Comparison of ENCODE assay signal across 18 cellular contexts in the genomic region with DNA sequence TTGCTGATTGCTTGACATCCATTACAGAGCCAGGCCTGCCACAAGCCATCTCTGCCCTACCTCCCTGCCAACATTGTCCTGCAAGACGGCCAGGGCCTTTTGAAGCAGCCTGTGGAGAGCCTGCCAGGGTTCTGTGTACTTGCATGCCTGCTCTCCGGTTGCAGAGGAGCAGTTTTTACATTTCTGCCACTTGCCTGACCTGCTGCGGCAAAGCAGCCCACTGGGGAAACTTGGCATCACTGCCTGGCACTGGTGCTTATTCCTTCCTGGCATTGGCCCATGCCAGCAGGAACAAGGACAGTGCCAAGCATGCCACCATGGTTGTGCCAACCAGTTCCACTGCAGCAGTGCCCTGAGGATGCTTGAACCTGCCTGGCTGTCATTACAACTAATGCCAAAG.
DNase-seq lines count a peak whose midpoint lies in the region; ATAC-seq and TF ChIP-seq lines count a peak whose summit lies in the region.
"Had no signal": no experiment of that assay in that cellular context is flagged by ENCODE, and none has a peak within 500 bp of the region (broad histone marks: within the 10 kb centered on the region; RNA-seq: fewer than 3 reads in every experiment).

No MANE protein-coding gene starts in this region.

- H3K4me1 ChIP-seq in right atrium auricular region: no peaks in the 10 kb centered on the region
- H3K4me1 ChIP-seq in aorta (ENCODE audit: control insufficient read depth in 1 of 2, insufficient read depth in 2 of 2, low read length in 2 of 2): no peaks in the 10 kb centered on the region
- no peaks in the 10 kb centered on the region for H3K4me1 ChIP-seq in BE2C

- no peaks in the 10 kb centered on the region for H3K27me3 ChIP-seq in right atrium auricular region
- no peaks in the 10 kb centered on the region for H3K27me3 ChIP-seq in aorta (ENCODE audit: control insufficient read depth in 1 of 2, insufficient read depth in 2 of 2, low read length in 1 of 2)
- no peaks in the 10 kb centered on the region for H3K27me3 ChIP-seq in BE2C

- H3K9me3 ChIP-seq in right atrium auricular region: peaks cover 0 to 3% of the 10 kb centered on the region in 2 donors
- no peaks in the 10 kb centered on the region for H3K9me3 ChIP-seq in aorta (ENCODE audit: control insufficient read depth, low read length)
- no peaks in the 10 kb centered on the region for H3K9me3 ChIP-seq in BE2C

- H3K36me3 ChIP-seq in right atrium auricular region: no peaks in the 10 kb centered on the region
- peaks cover 0 to 2% of the 10 kb centered on the region in 2 donors for H3K36me3 ChIP-seq in aorta (ENCODE audit: control insufficient read depth in 1 of 2, insufficient read depth in 2 of 2, low read length in 1 of 2)
- no peaks in the 10 kb centered on the region for H3K36me3 ChIP-seq in BE2C

- 6 to 11% methylated on average over 3 of the region's 3 CpGs for WGBS in aorta, 2 donors

- H3K27ac ChIP-seq in right atrium auricular region (no peak overlapping the region), aorta (ENCODE audit: low read depth in 1 of 2, low read length in 2 of 2) (no peak overlapping the region)
- H3K27ac ChIP-seq: KMS-11 had no signal

- H3K4me3 ChIP-seq in right atrium auricular region: no peak overlapping the region
- H3K4me3 ChIP-seq in aorta (ENCODE audit: low read length in 2 of 2): no peak overlapping the region
- no peak overlapping the region for H3K4me3 ChIP-seq in BE2C (ENCODE audit: low read depth, low read length)

- intact Hi-C loops in Right ventricle myocardium superior (cut with DNase I) (no loop called here), aorta (cut with DNase I) (no loop called here)

- ATAC-seq in Right ventricle myocardium superior (ENCODE audit: poor library complexity) (peak; percentile 67), aorta (ENCODE audit: low FRiP score) (peak; percentile 56)

- no peak for TF ChIP-seq CTCF in right atrium auricular region (IDR thresholded peaks at IDR 0.05)
- TF ChIP-seq CTCF in BE2C (IDR thresholded peaks at IDR 0.05; ENCODE audit: low read depth, low read length): no peak

- DNase-seq in Right ventricle myocardium superior (no peak), right atrium auricular region (ENCODE audit: low spot score) (no peak), cerebellar nuclear complex (lab: John Stamatoyannopoulos, UW) (peak; percentile 19 to 63), pons (ENCODE audit: low spot score) (peak; percentile 4), aorta (peak in 1 of 2 donors; percentile 65), BE2C (no peak), SW 1271 (lab: John Stamatoyannopoulos, UW) (no peak), NCI-H2081 treated with DMSO at 0.1 percent for 48 hours (lab: John Stamatoyannopoulos, UW) (no peak)
- DNase-seq: CD4-positive, CD25-positive, alpha-beta regulatory T cell; EL; GOT3; HCEC 1CT; IMR-90; NCI-H1105 treated with DMSO at 0.1 percent for 48 hours; NCI-H1694; NCI-H524; NCI-H774 had no signal

Comparison
In these comparisons a context has a peak if more than half of its experiments do, and no peak if none do; other contexts are left out.
1. DNase-seq: peak in cerebellar nuclear complex (2 of 2) and pons (single experiment); none in Right ventricle myocardium superior (single experiment), right atrium auricular region (single experiment), BE2C (single experiment), SW 1271 (0 of 2) and NCI-H2081 treated with DMSO at 0.1 percent for 48 hours (single experiment).